ENCODE assay signal across 32 cellular contexts in genomic region chr2:129884221-129884786, GRCh38.
"Had no signal": no experiment of that assay in that cellular context is flagged by ENCODE, and none has a peak within 500 bp of the region (broad histone marks: within the 10 kb centered on the region; RNA-seq: fewer than 3 reads in every experiment).

No MANE protein-coding gene starts in this region.

- H3K4me1 Mint-ChIP-seq: activated B cell treated with CpG ODN at 0.5 μM for 24 hours; activated naive CD4-positive, alpha-beta T cell treated with anti-CD3 and anti-CD28 coated beads, Interleukin-2, amount 10 ng/mL, durations not matched to agents 7 days and 5 days; activated naive CD8-positive, alpha-beta T cell treated with anti-CD3 and anti-CD28 coated beads, Interleukin-2, amount 10 ng/mL, durations not matched to agents 7 days and 5 days had no signal

- H3K9me3 Mint-ChIP-seq: activated B cell treated with CpG ODN at 0.5 μM for 24 hours; activated CD4-positive, alpha-beta memory T cell treated with anti-CD3 and anti-CD28 coated beads for 36 hours; activated naive CD4-positive, alpha-beta T cell treated with anti-CD3 and anti-CD28 coated beads, Interleukin-2, amount 10 ng/mL, durations not matched to agents 7 days and 5 days; activated naive CD4-positive, alpha-beta T cell treated with anti-CD3 and anti-CD28 coated beads, Interleukin-2, amount 50 U/mL, for 72 hours; activated naive CD8-positive, alpha-beta T cell treated with anti-CD3 and anti-CD28 coated beads, Interleukin-2, amount 10 ng/mL, durations not matched to agents 7 days and 5 days; activated T-cell treated with anti-CD3 and anti-CD28 coated beads, Interleukin-2, amount 50 U/mL, for 24 hours; activated T-cell treated with anti-CD3 and anti-CD28 coated beads, Interleukin-2, amount 50 U/mL, for 72 hours; brain; dendritic cell treated with granulocyte-macrophage colony-stimulating factor and Interleukin-4, amounts not matched to agents 40 ng/mL and 50 ng/mL, for 4 days; T-helper 2 cell treated with Interferon-gamma antibody and Interleukin-4, amounts not matched to agents 5 μg/mL and 100 μg/mL, for 36 hours had no signal

- H3K27ac Mint-ChIP-seq: activated B cell treated with CpG ODN at 0.5 μM for 24 hours; activated CD4-positive, alpha-beta memory T cell treated with anti-CD3 and anti-CD28 coated beads for 36 hours; activated naive CD8-positive, alpha-beta T cell treated with anti-CD3 and anti-CD28 coated beads, Interleukin-2, amount 10 ng/mL, durations not matched to agents 7 days and 5 days; activated T-cell treated with anti-CD3 and anti-CD28 coated beads, Interleukin-2, amount 50 U/mL, for 24 hours; activated T-cell treated with anti-CD3 and anti-CD28 coated beads, Interleukin-2, amount 50 U/mL, for 72 hours; brain; dendritic cell treated with granulocyte-macrophage colony-stimulating factor and Interleukin-4, amounts not matched to agents 40 ng/mL and 50 ng/mL, for 4 days; T-helper 17 cell; T-helper 2 cell treated with Interferon-gamma antibody and Interleukin-4, amounts not matched to agents 5 μg/mL and 100 μg/mL, for 36 hours had no signal

- DNase-seq: activated B cell treated with CpG ODN at 0.5 μM for 24 hours; activated CD4-positive, alpha-beta memory T cell treated with anti-CD3 and anti-CD28 coated beads for 36 hours; activated CD4-positive, alpha-beta T cell treated with anti-CD3 and anti-CD28 coated beads for 48 hours; activated CD8-positive, alpha-beta memory T cell treated with anti-CD3 and anti-CD28 coated beads, Interleukin-2, amount 50 U/mL, for 48 hours; activated gamma-delta T cell; activated naive CD4-positive, alpha-beta T cell; activated naive CD4-positive, alpha-beta T cell treated with anti-CD3 and anti-CD28 coated beads, Interleukin-2, amount 10 ng/mL, durations not matched to agents 7 days and 5 days; activated naive CD8-positive, alpha-beta T cell treated with anti-CD3 and anti-CD28 coated beads, Interleukin-2, amount 10 ng/mL, durations not matched to agents 7 days and 5 days; activated T-cell treated with anti-CD3 and anti-CD28 coated beads for 4 hours; activated T-cell treated with anti-CD3 and anti-CD28 coated beads, Interleukin-2, amount 50 U/mL, for 24 hours; activated T-cell treated with anti-CD3 and anti-CD28 coated beads, Interleukin-2, amount 50 U/mL, for 72 hours; central memory CD4-positive, alpha-beta T cell; cerebellar nuclear complex; colonic mucosa; dorsolateral prefrontal cortex; effector memory CD4-positive, alpha-beta T cell; esophagus squamous epithelium; foreskin melanocyte; T-helper 1 cell; T-helper 17 cell; T1000; WERI-Rb-1 had no signal

- ATAC-seq: activated CD4-positive, CD25-positive, alpha-beta regulatory T cell treated with anti-CD3 and anti-CD28 coated beads, Interleukin-2, amount 50 U/mL, for 24 hours; activated naive CD4-positive, alpha-beta T cell treated with anti-CD3 and anti-CD28 coated beads, Interleukin-2, amount 50 U/mL, for 72 hours; activated T-cell treated with anti-CD3 and anti-CD28 coated beads, Interleukin-2, amount 50 U/mL, for 72 hours; gastroesophageal sphincter; T-helper 17 cell had no signal

- H3K27me3 ChIP-seq: ascending aorta, breast epithelium, cardiac muscle cell, colonic mucosa, dorsolateral prefrontal cortex had no signal

- H3K4me3 Mint-ChIP-seq: activated B cell treated with CpG ODN at 0.5 μM for 24 hours; activated CD4-positive, alpha-beta memory T cell treated with anti-CD3 and anti-CD28 coated beads for 36 hours; activated naive CD4-positive, alpha-beta T cell treated with anti-CD3 and anti-CD28 coated beads, Interleukin-2, amount 10 ng/mL, durations not matched to agents 7 days and 5 days; activated naive CD8-positive, alpha-beta T cell treated with anti-CD3 and anti-CD28 coated beads, Interleukin-2, amount 10 ng/mL, durations not matched to agents 7 days and 5 days; activated T-cell treated with anti-CD3 and anti-CD28 coated beads, Interleukin-2, amount 50 U/mL, for 24 hours; activated T-cell treated with anti-CD3 and anti-CD28 coated beads, Interleukin-2, amount 50 U/mL, for 72 hours; brain; dendritic cell treated with granulocyte-macrophage colony-stimulating factor and Interleukin-4, amounts not matched to agents 40 ng/mL and 50 ng/mL, for 4 days; T-helper 17 cell; T-helper 2 cell treated with Interferon-gamma antibody and Interleukin-4, amounts not matched to agents 5 μg/mL and 100 μg/mL, for 36 hours had no signal

- H3K4me3 ChIP-seq: ascending aorta, breast epithelium, cardiac muscle cell, colonic mucosa, dorsolateral prefrontal cortex, esophagus squamous epithelium, gastroesophageal sphincter had no signal

- H3K36me3 Mint-ChIP-seq: activated CD4-positive, alpha-beta memory T cell treated with anti-CD3 and anti-CD28 coated beads for 36 hours; activated naive CD4-positive, alpha-beta T cell treated with anti-CD3 and anti-CD28 coated beads, Interleukin-2, amount 10 ng/mL, durations not matched to agents 7 days and 5 days; activated naive CD4-positive, alpha-beta T cell treated with anti-CD3 and anti-CD28 coated beads, Interleukin-2, amount 50 U/mL, for 72 hours; activated naive CD8-positive, alpha-beta T cell treated with anti-CD3 and anti-CD28 coated beads, Interleukin-2, amount 10 ng/mL, durations not matched to agents 7 days and 5 days; brain had no signal

- H3K27ac ChIP-seq: ascending aorta, breast epithelium, cardiac muscle cell, colonic mucosa, dorsolateral prefrontal cortex, epithelial cell of prostate, esophagus squamous epithelium, gastroesophageal sphincter, WERI-Rb-1 had no signal

- H3K27me3 Mint-ChIP-seq: activated B cell treated with CpG ODN at 0.5 μM for 24 hours; activated naive CD8-positive, alpha-beta T cell treated with anti-CD3 and anti-CD28 coated beads, Interleukin-2, amount 10 ng/mL, durations not matched to agents 7 days and 5 days had no signal

- H3K4me1 ChIP-seq: ascending aorta, breast epithelium, colonic mucosa, esophagus squamous epithelium, gastroesophageal sphincter had no signal

- H3K36me3 ChIP-seq: ascending aorta, breast epithelium, cardiac muscle cell, colonic mucosa, esophagus squamous epithelium, gastroesophageal sphincter, WERI-Rb-1 had no signal

- H3K9me3 ChIP-seq: ascending aorta, breast epithelium, colonic mucosa, esophagus squamous epithelium, gastroesophageal sphincter had no signal
